8 cellular contexts compared by ENCODE assay signal in genomic region chr9:124342946-124343485, GRCh38.
A peak's percentile ranks its signal among the peaks of the same experiment; 100 is the strongest.
DNase-seq lines count a peak whose midpoint lies in the region; ATAC-seq, FAIRE-seq and TF ChIP-seq lines count a peak whose summit lies in the region.

No MANE protein-coding gene starts in this region.

- ATAC-seq in pancreas (peak in 3 of 4 donors; percentile 18 to 21 (median 20)), GM21423 (IDR thresholded peaks at IDR 0.05; ENCODE audit: unreplicated experiment) (no peak)

- no peak for TF ChIP-seq POLR2A in GM12892 (IDR thresholded peaks at IDR 0.05; ENCODE audit: low read depth, low read length)

- H3K27ac ChIP-seq in pancreas: no peak overlapping the region

- WGBS in pancreas, 2 donors: 72 to 79% methylated on average over 25 of the region's 25 CpGs

- H3K4me1 ChIP-seq in pancreas: no peaks in the 10 kb centered on the region

- H3K9me3 ChIP-seq in pancreas: no peaks in the 10 kb centered on the region

- no peaks in the 10 kb centered on the region for H3K27me3 ChIP-seq in pancreas

- intact Hi-C loops in pancreas (cut with DNase I): no loop called here

- H3K4me3 ChIP-seq in foreskin fibroblast (ENCODE audit: low read depth in 1 of 2, low read length in 2 of 2): peak overlapping the region in 1 of 2 donors; percentile 14
- H3K4me3 ChIP-seq in pancreas: no peak overlapping the region

- H3K36me3 ChIP-seq in pancreas: peaks cover 0 to 19% (median 0%) of the 10 kb centered on the region in 3 donors

- TF ChIP-seq CTCF in foreskin fibroblast (IDR thresholded peaks at IDR 0.05; ENCODE audit: low read depth, low read length): no peak
- no peak for TF ChIP-seq CTCF in pancreas (IDR thresholded peaks at IDR 0.05)

- DNase-seq in H4 (ENCODE audit: low spot score): peak; percentile 97
- peak; percentile 81 for DNase-seq in RKO (ENCODE audit: low spot score)
- DNase-seq in foreskin fibroblast: peak; percentile 96 to 98
- DNase-seq in pancreas: no peak
- no peak for DNase-seq in NCI-H187 (lab: John Stamatoyannopoulos, UW)
- no peak for DNase-seq in activated CD4-positive, alpha-beta T cell treated with anti-CD3 and anti-CD28 coated beads for 1 hour
- no peak for DNase-seq in GM12892 (ENCODE audit: insufficient read length)

- FAIRE-seq in pancreas (lab: Jason Lieb, UNC): no peak
- FAIRE-seq in GM12892 (lab: Jason Lieb, UNC): no peak

Comparison
In these comparisons a context has a peak if more than half of its experiments do, and no peak if none do; other contexts are left out.
1. DNase-seq: peak in H4 (single experiment), RKO (single experiment) and foreskin fibroblast (2 of 2); none in pancreas (0 of 6), NCI-H187 (0 of 2), activated CD4-positive, alpha-beta T cell treated with anti-CD3 and anti-CD28 coated beads for 1 hour (single experiment) and GM12892 (single experiment).